In the genomic region with DNA sequence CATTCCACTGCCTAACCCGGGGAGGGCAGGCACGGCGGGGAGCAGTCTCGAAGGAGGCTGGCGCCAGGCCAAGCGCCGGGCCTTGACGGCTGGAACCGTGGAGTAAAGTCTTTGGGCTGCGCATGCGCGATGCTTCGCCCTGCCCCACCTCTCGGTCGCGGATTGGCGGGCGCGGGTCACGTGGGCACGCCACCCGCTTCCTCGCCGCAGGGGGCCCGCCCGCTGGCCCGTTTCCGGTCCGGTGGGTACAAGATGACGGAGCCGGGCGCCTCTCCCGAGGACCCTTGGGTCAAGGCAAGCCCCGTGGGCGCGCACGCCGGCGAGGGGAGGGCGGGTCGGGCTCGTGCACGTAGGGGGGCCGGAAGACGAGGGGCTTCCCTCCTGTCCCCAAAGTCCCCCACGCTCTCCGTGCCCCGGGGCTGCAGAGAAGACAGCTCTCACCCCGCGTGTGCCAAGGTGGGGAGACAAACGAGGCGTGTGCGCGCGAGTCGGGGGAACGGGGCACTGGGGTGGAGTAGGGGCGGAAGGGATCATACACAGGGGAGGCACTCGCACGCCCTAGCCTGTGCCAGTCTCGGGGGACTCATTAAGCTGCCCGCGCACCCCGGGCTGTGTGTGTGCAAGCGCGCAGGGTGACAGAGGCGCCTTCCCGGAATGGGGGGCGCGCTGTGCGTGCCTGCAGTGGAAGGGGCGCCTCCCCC, we compare ENCODE assay signal across 8 cellular contexts. TPM values are rescaled to one million over a fixed set of nuclear protein-coding genes. Genes with fewer than 3 reads are reported as not detected.
DNase-seq lines count a peak whose midpoint lies in the region; ATAC-seq and TF ChIP-seq lines count a peak whose summit lies in the region.

A gene with protein sequence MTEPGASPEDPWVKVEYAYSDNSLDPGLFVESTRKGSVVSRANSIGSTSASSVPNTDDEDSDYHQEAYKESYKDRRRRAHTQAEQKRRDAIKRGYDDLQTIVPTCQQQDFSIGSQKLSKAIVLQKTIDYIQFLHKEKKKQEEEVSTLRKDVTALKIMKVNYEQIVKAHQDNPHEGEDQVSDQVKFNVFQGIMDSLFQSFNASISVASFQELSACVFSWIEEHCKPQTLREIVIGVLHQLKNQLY (plus strand): TSS at position 228 of the 701 bp plus-strand sequence. CDS start 25 bp downstream, at position 253.

- ATAC-seq in GM21717 (IDR thresholded peaks at IDR 0.05; ENCODE audit: unreplicated experiment), result peak; percentile 41
- peak; percentile 88 to 91 for ATAC-seq in natural killer cell treated with Interleukin-12 subunit alpha and Interleukin-12 subunit beta and Interleukin-15 and Interleukin-18, amount 100 ng/mL, for 72 hours

- H3F3A ChIP-seq in Loucy (ENCODE audit: low read depth), result no peaks in the 10 kb centered on the region; the same call in 1 of the 2 replicates

- H3K4me1 ChIP-seq in Loucy (ENCODE audit: insufficient read depth, low read length, poor library complexity, severe bottlenecking), result peaks cover 42% of the 10 kb centered on the region

- no peaks in the 10 kb centered on the region for H3K27me3 Mint-ChIP-seq in activated T-helper 2 cell treated with anti-CD3 and anti-CD28 coated beads, Interferon-gamma antibody, Interleukin-2, Interleukin-4, amounts not matched to agents 10 μg/mL and 5 μg/mL and 100 μg/mL, durations not matched to agents 14 hours and 24 hours and 36 hours (ENCODE audit: low read depth)
- H3K27me3 Mint-ChIP-seq in natural killer cell treated with Interleukin-12 subunit alpha and Interleukin-12 subunit beta and Interleukin-15 and Interleukin-18, amount 100 ng/mL, for 72 hours, result no peaks in the 10 kb centered on the region

- peaks cover 34% of the 10 kb centered on the region; the same call in 1 of the 2 replicates for H3K36me3 ChIP-seq in Loucy (ENCODE audit: insufficient read depth, low read length)

- peak within 1 kb of the TSS; percentile 92 for H3K9ac ChIP-seq in Loucy (ENCODE audit: low read depth, low read length, poor library complexity, severe bottlenecking)

- peak within 1 kb of the TSS; percentile 86 for H3K4me3 Mint-ChIP-seq in activated T-helper 2 cell treated with anti-CD3 and anti-CD28 coated beads, Interferon-gamma antibody, Interleukin-2, Interleukin-4, amounts not matched to agents 10 μg/mL and 5 μg/mL and 100 μg/mL, durations not matched to agents 14 hours and 24 hours and 36 hours (ENCODE audit: low read depth)
- peak within 1 kb of the TSS; percentile 96 for H3K4me3 Mint-ChIP-seq in natural killer cell treated with Interleukin-12 subunit alpha and Interleukin-12 subunit beta and Interleukin-15 and Interleukin-18, amount 100 ng/mL, for 72 hours

- TF ChIP-seq CTCF in Loucy (conservative IDR thresholded peaks at IDR 0.05; ENCODE audit: low read length) (0 out of 2 replicates have a peak, but pooled peaks have one; percentile 24), RWPE1 (conservative IDR thresholded peaks at IDR 0.05; ENCODE audit: low read depth) (no peak)

- H3K9me3 ChIP-seq in Loucy (ENCODE audit: insufficient read depth, low read depth, low read length), result no peaks in the 10 kb centered on the region

- POLR2A ChIA-PET in RWPE1 (lab: Yijun Ruan, JAX; ENCODE audit: low non-redundant PET), result no interaction called here

- H3K9me2 ChIP-seq in Loucy (replicated peaks; ENCODE audit: low read depth, low read length), result no peaks in the 10 kb centered on the region

- peak; percentile 93 for DNase-seq in COLO668 (lab: John Stamatoyannopoulos, UW; ENCODE audit: unreplicated experiment)
- DNase-seq in RWPE1 (ENCODE audit: low spot score), result peak; percentile 100
- DNase-seq in activated T-helper 2 cell treated with anti-CD3 and anti-CD28 coated beads, Interferon-gamma antibody, Interleukin-2, Interleukin-4, amounts not matched to agents 10 μg/mL and 5 μg/mL and 100 μg/mL, durations not matched to agents 14 hours and 24 hours and 36 hours (ENCODE audit: low spot score), result peak; percentile 89
- peak; percentile 83 for DNase-seq in fibroblast of peridontal ligament (ENCODE audit: extremely low read depth)
- DNase-seq in natural killer cell treated with Interleukin-12 subunit alpha and Interleukin-12 subunit beta and Interleukin-15 and Interleukin-18, amount 100 ng/mL, for 72 hours (ENCODE audit: low spot score), result peak; percentile 97
- DNase-seq in stimulated activated naive CD4-positive, alpha-beta T cell (lab: John Stamatoyannopoulos, UW), result peak; percentile 80 to 92 (median 90)

- H3K36me3 Mint-ChIP-seq in activated T-helper 2 cell treated with anti-CD3 and anti-CD28 coated beads, Interferon-gamma antibody, Interleukin-2, Interleukin-4, amounts not matched to agents 10 μg/mL and 5 μg/mL and 100 μg/mL, durations not matched to agents 14 hours and 24 hours and 36 hours (ENCODE audit: low read depth), result peaks cover 76% of the 10 kb centered on the region
- H3K36me3 Mint-ChIP-seq in natural killer cell treated with Interleukin-12 subunit alpha and Interleukin-12 subunit beta and Interleukin-15 and Interleukin-18, amount 100 ng/mL, for 72 hours, result no peaks in the 10 kb centered on the region

- H3K9me3 Mint-ChIP-seq in activated T-helper 2 cell treated with anti-CD3 and anti-CD28 coated beads, Interferon-gamma antibody, Interleukin-2, Interleukin-4, amounts not matched to agents 10 μg/mL and 5 μg/mL and 100 μg/mL, durations not matched to agents 14 hours and 24 hours and 36 hours, result no peaks in the 10 kb centered on the region
- H3K9me3 Mint-ChIP-seq in natural killer cell treated with Interleukin-12 subunit alpha and Interleukin-12 subunit beta and Interleukin-15 and Interleukin-18, amount 100 ng/mL, for 72 hours, result no peaks in the 10 kb centered on the region

- peaks cover 33% of the 10 kb centered on the region for H3K4me1 Mint-ChIP-seq in activated T-helper 2 cell treated with anti-CD3 and anti-CD28 coated beads, Interferon-gamma antibody, Interleukin-2, Interleukin-4, amounts not matched to agents 10 μg/mL and 5 μg/mL and 100 μg/mL, durations not matched to agents 14 hours and 24 hours and 36 hours (ENCODE audit: low read depth)
- H3K4me1 Mint-ChIP-seq in natural killer cell treated with Interleukin-12 subunit alpha and Interleukin-12 subunit beta and Interleukin-15 and Interleukin-18, amount 100 ng/mL, for 72 hours (ENCODE audit: low read depth in 2 of 2), result peaks cover 30% of the 10 kb centered on the region in 2 donors

- peak within 1 kb of the TSS; percentile 93 for H3K4me2 ChIP-seq in Loucy (ENCODE audit: low read depth, low read length, poor library complexity, severe bottlenecking)

- CTCF ChIA-PET in RWPE1 (lab: Yijun Ruan, JAX), result interaction anchor here (0.6 to 1.4 kb wide), 4 partner anchors 16 to 197 kb away, joined by 3 to 5 read pairs (median 3); no protein-coding TSS in a partner anchor

- H3K4me3 ChIP-seq in Loucy (ENCODE audit: low read length, poor library complexity, severe bottlenecking), result peak within 1 kb of the TSS; percentile 87

- peak within 1 kb of the TSS; percentile 89 for H3K27ac ChIP-seq in RWPE1

- peaks cover 27% of the 10 kb centered on the region for H4K20me1 ChIP-seq in Loucy (ENCODE audit: insufficient read depth, low read length, poor library complexity, severe bottlenecking)

- no peaks in the 10 kb centered on the region for H3K27me3 ChIP-seq in Loucy (ENCODE audit: insufficient read depth, low read length, poor library complexity, severe bottlenecking)

- H3K79me2 ChIP-seq in Loucy (ENCODE audit: insufficient read depth, low read length), result peaks cover 82% of the 10 kb centered on the region

- intact Hi-C loops in activated T-helper 2 cell treated with anti-CD3 and anti-CD28 coated beads, Interferon-gamma antibody, Interleukin-2, Interleukin-4, amounts not matched to agents 10 μg/mL and 5 μg/mL and 100 μg/mL, durations not matched to agents 14 hours and 24 hours and 36 hours (cut with micrococcal nuclease), result loop anchor here (1.0 kb wide), 1 partner anchor 10 kb away; a partner anchor contains a TSS

- H2AFZ ChIP-seq in Loucy (ENCODE audit: low read length), result peak within 1 kb of the TSS; percentile 67

- peak within 1 kb of the TSS; percentile 80 for H3K27ac Mint-ChIP-seq in activated T-helper 2 cell treated with anti-CD3 and anti-CD28 coated beads, Interferon-gamma antibody, Interleukin-2, Interleukin-4, amounts not matched to agents 10 μg/mL and 5 μg/mL and 100 μg/mL, durations not matched to agents 14 hours and 24 hours and 36 hours
- H3K27ac Mint-ChIP-seq in natural killer cell treated with Interleukin-12 subunit alpha and Interleukin-12 subunit beta and Interleukin-15 and Interleukin-18, amount 100 ng/mL, for 72 hours, result peak within 1 kb of the TSS; percentile 87 to 97

RNA-seq across cellular contexts. Expression of the gene that starts here (rescaled TPM):
- 54.8 and 60.0 TPM in 2 replicates for total RNA-seq in activated T-helper 2 cell treated with anti-CD3 and anti-CD28 coated beads, Interferon-gamma antibody, Interleukin-2, Interleukin-4, amounts not matched to agents 10 μg/mL and 5 μg/mL and 100 μg/mL, durations not matched to agents 14 hours and 24 hours and 36 hours
- 10 to 100 TPM; 66.8 to 68.4 TPM for total RNA-seq in natural killer cell treated with Interleukin-12 subunit alpha and Interleukin-12 subunit beta and Interleukin-15 and Interleukin-18, amount 100 ng/mL, for 72 hours

Comparison
In these comparisons a context has a peak if more than half of its experiments do, and no peak if none do; other contexts are left out.
1. Peak in every context shown above with its lines: DNase-seq, ATAC-seq, H3K4me3 ChIP-seq and H3K27ac ChIP-seq.